ENCODE assay signal across 20 cellular contexts in genomic region chr2:15595936-15596335, GRCh38. TPM values are rescaled to one million over a fixed set of nuclear protein-coding genes. Genes with fewer than 3 reads are reported as not detected.
A peak's percentile ranks its signal among the peaks of the same experiment; 100 is the strongest.
DNase-seq lines count a peak whose midpoint lies in the region; ATAC-seq and TF ChIP-seq lines count a peak whose summit lies in the region.
"Had no signal": no experiment of that assay in that cellular context is flagged by ENCODE, and none has a peak within 500 bp of the region (broad histone marks: within the 10 kb centered on the region; RNA-seq: fewer than 3 reads in every experiment).

No MANE protein-coding gene starts in this region.

- no peaks in the 10 kb centered on the region for H3K9me2 ChIP-seq in Loucy (replicated peaks; ENCODE audit: low read depth, low read length)

- H3K27me3 ChIP-seq in Loucy (ENCODE audit: insufficient read depth, low read length, poor library complexity, severe bottlenecking): no peaks in the 10 kb centered on the region
- H3K27me3 ChIP-seq: SJSA1 had no signal

- H3K4me3 Mint-ChIP-seq in activated naive CD8-positive, alpha-beta T cell treated with anti-CD3 and anti-CD28 coated beads for 36 hours: no peak overlapping the region
- H3K4me3 Mint-ChIP-seq in activated naive CD8-positive, alpha-beta T cell treated with anti-CD3 and anti-CD28 coated beads, Interleukin-2, amount 50 U/mL, for 24 hours: no peak overlapping the region
- no peak overlapping the region for H3K4me3 Mint-ChIP-seq in endothelial cell (ENCODE audit: unreplicated experiment)
- no peak overlapping the region for H3K4me3 Mint-ChIP-seq in stimulated activated memory B cell treated with anti-CD40 and anti-IgM and Interleukin-4, amounts not matched to agents 10 μg/mL and 1 μg/mL and 100 μg/mL, for 72 hours

- no peak overlapping the region for H2AFZ ChIP-seq in Loucy (ENCODE audit: low read length)

- H3K4me3 ChIP-seq in Loucy (ENCODE audit: low read length, poor library complexity, severe bottlenecking): peak overlapping the region; percentile 23
- H3K4me3 ChIP-seq: SJSA1 had no signal

- peaks cover 51% of the 10 kb centered on the region for H3K79me2 ChIP-seq in Loucy (ENCODE audit: insufficient read depth, low read length)

- peaks cover 49% of the 10 kb centered on the region; the same call in 1 of the 2 replicates for H3K36me3 ChIP-seq in Loucy (ENCODE audit: insufficient read depth, low read length)

- peaks cover 33% of the 10 kb centered on the region for H3K36me3 Mint-ChIP-seq in activated naive CD8-positive, alpha-beta T cell treated with anti-CD3 and anti-CD28 coated beads for 36 hours
- H3K36me3 Mint-ChIP-seq in activated naive CD8-positive, alpha-beta T cell treated with anti-CD3 and anti-CD28 coated beads, Interleukin-2, amount 50 U/mL, for 24 hours (ENCODE audit: low read depth): peaks cover 46% of the 10 kb centered on the region
- peaks cover 17% of the 10 kb centered on the region for H3K36me3 Mint-ChIP-seq in endothelial cell (ENCODE audit: low read depth, unreplicated experiment)
- peaks cover 47% of the 10 kb centered on the region for H3K36me3 Mint-ChIP-seq in stimulated activated memory B cell treated with anti-CD40 and anti-IgM and Interleukin-4, amounts not matched to agents 10 μg/mL and 1 μg/mL and 100 μg/mL, for 72 hours

- peak overlapping the region; percentile 91 for H3K4me2 ChIP-seq in Loucy (ENCODE audit: low read depth, low read length, poor library complexity, severe bottlenecking)

- no peaks in the 10 kb centered on the region; the same call in 1 of the 2 replicates for H3F3A ChIP-seq in Loucy (ENCODE audit: low read depth)

- no peaks in the 10 kb centered on the region for H3K27me3 Mint-ChIP-seq in activated naive CD8-positive, alpha-beta T cell treated with anti-CD3 and anti-CD28 coated beads for 36 hours
- H3K27me3 Mint-ChIP-seq in activated naive CD8-positive, alpha-beta T cell treated with anti-CD3 and anti-CD28 coated beads, Interleukin-2, amount 50 U/mL, for 24 hours: no peaks in the 10 kb centered on the region
- H3K27me3 Mint-ChIP-seq in endothelial cell (ENCODE audit: unreplicated experiment): no peaks in the 10 kb centered on the region
- no peaks in the 10 kb centered on the region for H3K27me3 Mint-ChIP-seq in stimulated activated memory B cell treated with anti-CD40 and anti-IgM and Interleukin-4, amounts not matched to agents 10 μg/mL and 1 μg/mL and 100 μg/mL, for 72 hours

- TF ChIP-seq CTCF in Loucy (conservative IDR thresholded peaks at IDR 0.05; ENCODE audit: low read length): no peak
- TF ChIP-seq CTCF in endothelial cell (IDR thresholded peaks at IDR 0.05; ENCODE audit: unreplicated experiment): no peak

- ATAC-seq in activated naive CD8-positive, alpha-beta T cell treated with anti-CD3 and anti-CD28 coated beads, Interleukin-2, amount 50 U/mL, for 24 hours: no peak
- no peak for ATAC-seq in stimulated activated memory B cell treated with anti-CD40 and anti-IgM and Interleukin-4, amounts not matched to agents 10 μg/mL and 1 μg/mL and 100 μg/mL, for 72 hours
- ATAC-seq in GM21717 (IDR thresholded peaks at IDR 0.05; ENCODE audit: unreplicated experiment): no peak
- ATAC-seq: HCT116 had no signal

- DNase-seq in activated naive CD8-positive, alpha-beta T cell treated with anti-CD3 and anti-CD28 coated beads for 36 hours: no peak
- no peak for DNase-seq in activated naive CD8-positive, alpha-beta T cell treated with anti-CD3 and anti-CD28 coated beads, Interleukin-2, amount 50 U/mL, for 24 hours
- DNase-seq in endothelial cell (ENCODE audit: low spot score) (no peak), OCI-M1 (lab: John Stamatoyannopoulos, UW) (no peak)
- DNase-seq: Calu3, DMS79 treated with DMSO at 0.1 percent for 48 hours, GF-D8, KG1, NCI-H1048, NCI-H1417, NCI-H1694, NCI-H2029 treated with DMSO at 0.1 percent for 48 hours, NCI-H526 treated with DMSO at 0.1 percent for 48 hours, Right ventricle myocardium superior, RPMI8226 had no signal

- H3K4me1 Mint-ChIP-seq in activated naive CD8-positive, alpha-beta T cell treated with anti-CD3 and anti-CD28 coated beads for 36 hours: peaks cover 20% of the 10 kb centered on the region
- peaks cover 32% of the 10 kb centered on the region for H3K4me1 Mint-ChIP-seq in activated naive CD8-positive, alpha-beta T cell treated with anti-CD3 and anti-CD28 coated beads, Interleukin-2, amount 50 U/mL, for 24 hours
- peaks cover 13% of the 10 kb centered on the region for H3K4me1 Mint-ChIP-seq in endothelial cell (ENCODE audit: unreplicated experiment)
- peaks cover 36% of the 10 kb centered on the region for H3K4me1 Mint-ChIP-seq in stimulated activated memory B cell treated with anti-CD40 and anti-IgM and Interleukin-4, amounts not matched to agents 10 μg/mL and 1 μg/mL and 100 μg/mL, for 72 hours

- no peaks in the 10 kb centered on the region for H3K9me3 Mint-ChIP-seq in activated naive CD8-positive, alpha-beta T cell treated with anti-CD3 and anti-CD28 coated beads for 36 hours
- no peaks in the 10 kb centered on the region for H3K9me3 Mint-ChIP-seq in activated naive CD8-positive, alpha-beta T cell treated with anti-CD3 and anti-CD28 coated beads, Interleukin-2, amount 50 U/mL, for 24 hours
- H3K9me3 Mint-ChIP-seq in endothelial cell (ENCODE audit: unreplicated experiment): no peaks in the 10 kb centered on the region
- H3K9me3 Mint-ChIP-seq in stimulated activated memory B cell treated with anti-CD40 and anti-IgM and Interleukin-4, amounts not matched to agents 10 μg/mL and 1 μg/mL and 100 μg/mL, for 72 hours: no peaks in the 10 kb centered on the region

- peaks cover 22% of the 10 kb centered on the region for H4K20me1 ChIP-seq in Loucy (ENCODE audit: insufficient read depth, low read length, poor library complexity, severe bottlenecking)

- peak overlapping the region; percentile 11 for H3K27ac Mint-ChIP-seq in activated naive CD8-positive, alpha-beta T cell treated with anti-CD3 and anti-CD28 coated beads for 36 hours
- no peak overlapping the region for H3K27ac Mint-ChIP-seq in activated naive CD8-positive, alpha-beta T cell treated with anti-CD3 and anti-CD28 coated beads, Interleukin-2, amount 50 U/mL, for 24 hours
- peak overlapping the region; percentile 15 for H3K27ac Mint-ChIP-seq in endothelial cell (ENCODE audit: unreplicated experiment)
- H3K27ac Mint-ChIP-seq in stimulated activated memory B cell treated with anti-CD40 and anti-IgM and Interleukin-4, amounts not matched to agents 10 μg/mL and 1 μg/mL and 100 μg/mL, for 72 hours: peak overlapping the region; percentile 7

- no peaks in the 10 kb centered on the region for H3K9me3 ChIP-seq in Loucy (ENCODE audit: insufficient read depth, low read depth, low read length)
- H3K9me3 ChIP-seq: SJSA1 had no signal

- peaks cover 53% of the 10 kb centered on the region for H3K4me1 ChIP-seq in Loucy (ENCODE audit: insufficient read depth, low read length, poor library complexity, severe bottlenecking)

- H3K9ac ChIP-seq in Loucy (ENCODE audit: low read depth, low read length, poor library complexity, severe bottlenecking): no peak overlapping the region

RNA-seq across cellular contexts. Expression of gene DDX1, which starts 4.3 kb away (rescaled TPM):
- total RNA-seq in activated naive CD8-positive, alpha-beta T cell treated with anti-CD3 and anti-CD28 coated beads for 36 hours: 100 to 1,000 TPM; 136 to 137 TPM
- 100 TPM for total RNA-seq in endothelial cell (ENCODE audit: unreplicated experiment)

RNA-seq across cellular contexts. Expression of gene NBAS, which starts 34.8 kb away (rescaled TPM):
- total RNA-seq in activated naive CD8-positive, alpha-beta T cell treated with anti-CD3 and anti-CD28 coated beads for 36 hours: 10 to 100 TPM; 34.1 to 38.2 TPM
- total RNA-seq in endothelial cell (ENCODE audit: unreplicated experiment): 52.8 TPM
